Comparison of ENCODE assay signal across 10 cellular contexts in genomic region chr1:167795810-167796740, GRCh38.
DNase-seq lines count a peak whose midpoint lies in the region; ATAC-seq and TF ChIP-seq lines count a peak whose summit lies in the region.
"Had no signal": no experiment of that assay in that cellular context is flagged by ENCODE, and none has a peak within 500 bp of the region (broad histone marks: within the 10 kb centered on the region; RNA-seq: fewer than 3 reads in every experiment).

No MANE protein-coding gene starts in this region.

- peaks cover 29% of the 10 kb centered on the region for H3K4me1 Mint-ChIP-seq in WTC11

- H3K4me3 Mint-ChIP-seq in WTC11: no peak overlapping the region
- H3K4me3 Mint-ChIP-seq: activated naive CD4-positive, alpha-beta T cell treated with anti-CD3 and anti-CD28 coated beads, Interleukin-2, amount 10 ng/mL, durations not matched to agents 7 days and 5 days had no signal

- DNase-seq in DMS153 treated with DMSO at 0.1 percent for 48 hours (lab: John Stamatoyannopoulos, UW; ENCODE audit: unreplicated experiment): peak; percentile 60
- DNase-seq in WTC11 (ENCODE audit: low spot score): no peak
- no peak for DNase-seq in sciatic nerve (ENCODE audit: low spot score)
- no peak for DNase-seq in superior temporal gyrus (ENCODE audit: extremely low spot score)
- DNase-seq: activated naive CD4-positive, alpha-beta T cell treated with anti-CD3 and anti-CD28 coated beads, Interleukin-2, amount 10 ng/mL, durations not matched to agents 7 days and 5 days; NCI-H524 treated with DMSO at 0.1 percent for 48 hours had no signal

- no peak overlapping the region for H3K4me3 ChIP-seq in gastroesophageal sphincter

- peaks cover 9 to 54% (median 13%) of the 10 kb centered on the region in 3 donors for H3K4me1 ChIP-seq in gastroesophageal sphincter

- POLR2A ChIA-PET in WTC11 (lab: Charles Lee): interaction anchor here (0.7 to 1.2 kb wide), 3 partner anchors 34 to 1226 kb away, joined by 3 to 8 read pairs (median 5); partner anchors contain the start of gene DCAF6

- intact Hi-C loops in sciatic nerve (cut with DNase I): loop anchor here (10.0 kb wide), 1 partner anchor 71 kb away; the partner anchor contains the start of gene MPZL1

- no peak for TF ChIP-seq POLR2A in gastroesophageal sphincter (IDR thresholded peaks at IDR 0.05)

- TF ChIP-seq CTCF in WTC11 (IDR thresholded peaks at IDR 0.05) (no peak), gastroesophageal sphincter (IDR thresholded peaks at IDR 0.05) (no peak)

- peak overlapping the region; percentile 87 for H3K27ac Mint-ChIP-seq in WTC11
- H3K27ac Mint-ChIP-seq: activated naive CD4-positive, alpha-beta T cell treated with anti-CD3 and anti-CD28 coated beads, Interleukin-2, amount 10 ng/mL, durations not matched to agents 7 days and 5 days had no signal

- ATAC-seq in WTC11: peak; percentile 25
- peak; percentile 27 for ATAC-seq in gastroesophageal sphincter
- peak; percentile 58 for ATAC-seq in sciatic nerve
- no peak for ATAC-seq in GM18873 (IDR thresholded peaks at IDR 0.05; ENCODE audit: low FRiP score, unreplicated experiment)
- no peak for ATAC-seq in GM18520 (IDR thresholded peaks at IDR 0.05; ENCODE audit: unreplicated experiment)
- no peak for ATAC-seq in GM18517 (IDR thresholded peaks at IDR 0.05; ENCODE audit: unreplicated experiment)

- no peaks in the 10 kb centered on the region for H3K27me3 ChIP-seq in gastroesophageal sphincter

- no peaks in the 10 kb centered on the region for H3K9me3 ChIP-seq in gastroesophageal sphincter

- CTCF ChIA-PET in WTC11 (lab: Charles Lee): interaction anchor here (0.6 to 1.4 kb wide), 11 partner anchors 26 to 286 kb away, joined by 3 to 14 read pairs (median 3); partner anchors contain the start of gene MPZL1

- peaks cover 14% of the 10 kb centered on the region; the same call in 1 of the 2 replicates for H3K36me3 Mint-ChIP-seq in WTC11

- H3K27ac ChIP-seq in gastroesophageal sphincter: peak overlapping the region; percentile 76 to 82 (median 80)

- peaks cover 0 to 9% of the 10 kb centered on the region in 2 donors for H3K36me3 ChIP-seq in gastroesophageal sphincter

- no peaks in the 10 kb centered on the region for H3K27me3 Mint-ChIP-seq in WTC11 (ENCODE audit: low read depth)
- H3K27me3 Mint-ChIP-seq: activated naive CD4-positive, alpha-beta T cell treated with anti-CD3 and anti-CD28 coated beads, Interleukin-2, amount 10 ng/mL, durations not matched to agents 7 days and 5 days had no signal

- no peak for TF ChIP-seq EP300 in gastroesophageal sphincter (IDR thresholded peaks at IDR 0.05)

- H3K9me3 Mint-ChIP-seq in WTC11: no peaks in the 10 kb centered on the region
- H3K9me3 Mint-ChIP-seq: activated naive CD4-positive, alpha-beta T cell treated with anti-CD3 and anti-CD28 coated beads, Interleukin-2, amount 10 ng/mL, durations not matched to agents 7 days and 5 days had no signal

- 59 to 61% methylated on average over 10 of the region's 10 CpGs for WGBS in gastroesophageal sphincter (ENCODE audit: low coverage in 1 of 2), 2 donors

TF ChIP-seq in WTC11, 78 proteins besides CTCF, POLR2A, EP300 and RAD21:
- TF ChIP-seq JAZF1 (CRISPR knock-in tag; IDR thresholded peaks at IDR 0.05) (no peak), FOXK1 (CRISPR knock-in tag; IDR thresholded peaks at IDR 0.05) (no peak)

Comparison
In these comparisons a context has a peak if more than half of its experiments do, and no peak if none do; other contexts are left out.
1. ATAC-seq: peak in WTC11 (single experiment), gastroesophageal sphincter (single experiment) and sciatic nerve (single experiment); none in GM18873 (single experiment), GM18520 (single experiment) and GM18517 (single experiment).